26 cellular contexts compared by ENCODE assay signal in the genomic region with DNA sequence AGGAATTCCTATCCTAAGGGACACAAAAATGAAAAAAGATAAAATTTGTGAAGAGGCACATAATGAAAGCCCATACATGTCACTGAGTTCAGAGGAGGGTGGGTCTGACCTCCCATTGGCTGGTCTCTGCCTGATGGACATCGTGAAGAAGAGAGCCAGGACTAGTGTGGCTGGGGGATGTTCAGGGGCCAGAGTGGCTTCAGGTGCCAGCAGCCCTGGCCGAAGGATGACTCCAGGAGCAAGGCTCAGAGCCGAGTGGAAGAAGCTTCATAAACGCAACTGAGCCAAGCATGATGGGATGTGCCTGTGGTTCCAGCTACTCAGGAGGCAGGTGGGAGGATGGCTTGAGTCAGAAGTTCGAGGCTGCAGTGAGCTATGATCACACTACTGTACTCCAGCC. TPM values are rescaled to one million over a fixed set of nuclear protein-coding genes. Genes with fewer than 3 reads are reported as not detected.
DNase-seq lines count a peak whose midpoint lies in the region; ATAC-seq and TF ChIP-seq lines count a peak whose summit lies in the region.
"Had no signal": no experiment of that assay in that cellular context is flagged by ENCODE, and none has a peak within 500 bp of the region (broad histone marks: within the 10 kb centered on the region; RNA-seq: fewer than 3 reads in every experiment).

No MANE protein-coding gene starts in this region.

- H3K9me3 ChIP-seq in Panc1 (ENCODE audit: control insufficient read depth, insufficient read depth, low read depth, low read length) (no peaks in the 10 kb centered on the region), smooth muscle cell (replicated peaks; ENCODE audit: low read depth) (no peaks in the 10 kb centered on the region)
- H3K9me3 ChIP-seq in CD4-positive, alpha-beta T cell (ENCODE audit: control insufficient read depth, low read length), result no peaks in the 10 kb centered on the region
- H3K9me3 ChIP-seq: gastroesophageal sphincter, MG63, transverse colon had no signal

- H3K4me1 ChIP-seq in Panc1 (ENCODE audit: control insufficient read depth, insufficient read depth, low read length) (peaks cover 42% of the 10 kb centered on the region), smooth muscle cell (ENCODE audit: low read depth) (peaks cover 36% of the 10 kb centered on the region)

- intact Hi-C loops in Panc1 (cut with micrococcal nuclease; ENCODE audit: unreplicated experiment), result no loop called here
- intact Hi-C loops in CD4-positive, alpha-beta T cell (cut with DNase I, micrococcal nuclease), result no loop called here

- no peak overlapping the region for H3K9ac ChIP-seq in smooth muscle cell (ENCODE audit: low read depth)

- no peaks in the 10 kb centered on the region for H4K20me1 ChIP-seq in smooth muscle cell (ENCODE audit: low read depth)

- in situ Hi-C loops in Panc1 (cut with HindIII; ENCODE audit: low pct_unique_long_range_greater_than_20kb, low sequenced_read_pairs), result no loop called here

- CTCF ChIA-PET in Panc1 (lab: Charles Lee), result no interaction called here
- CTCF ChIA-PET in CD4-positive, alpha-beta T cell (lab: Charles Lee), result interaction anchor here (0.7 to 1.7 kb wide), 3 partner anchors 33 to 49 kb away, joined by 3 to 6 read pairs (median 3); no protein-coding TSS in a partner anchor

- H3K36me3 ChIP-seq in Panc1 (ENCODE audit: control insufficient read depth, insufficient read depth, low read length) (no peaks in the 10 kb centered on the region), smooth muscle cell (ENCODE audit: low read depth) (no peaks in the 10 kb centered on the region)
- H3K36me3 ChIP-seq: gastroesophageal sphincter, MG63, transverse colon had no signal

- no peak overlapping the region for H3K4me3 ChIP-seq in Panc1 (ENCODE audit: low read depth in 2 of 2, low read length in 2 of 2)
- no peak overlapping the region for H3K4me3 ChIP-seq in smooth muscle cell
- H3K4me3 ChIP-seq: dorsolateral prefrontal cortex, gastroesophageal sphincter, MG63, transverse colon had no signal

- H3K9me3 Mint-ChIP-seq in activated T-cell treated with anti-CD3 and anti-CD28 coated beads, Interleukin-2, amount 50 U/mL, for 24 hours, result peaks cover 2% of the 10 kb centered on the region
- peaks cover 3% of the 10 kb centered on the region in 2 donors for H3K9me3 Mint-ChIP-seq in activated T-cell treated with anti-CD3 and anti-CD28 coated beads, Interleukin-2, amount 50 U/mL, for 72 hours
- H3K9me3 Mint-ChIP-seq in CD4-positive, alpha-beta T cell, result no peaks in the 10 kb centered on the region
- H3K9me3 Mint-ChIP-seq: activated CD4-positive, alpha-beta T cell treated with anti-CD3 and anti-CD28 coated beads, Interleukin-2, amount 10 ng/mL, durations not matched to agents 7 days and 5 days; H9 had no signal

- H3K27me3 ChIP-seq in Panc1 (ENCODE audit: control insufficient read depth, insufficient read depth, low read length) (no peaks in the 10 kb centered on the region), smooth muscle cell (ENCODE audit: low read depth) (no peaks in the 10 kb centered on the region)
- no peaks in the 10 kb centered on the region for H3K27me3 ChIP-seq in CD4-positive, alpha-beta T cell (ENCODE audit: control insufficient read depth, insufficient read depth, low read length)
- H3K27me3 ChIP-seq: dorsolateral prefrontal cortex, gastroesophageal sphincter, MG63 had no signal

- peaks cover 25% of the 10 kb centered on the region for H3K36me3 Mint-ChIP-seq in activated T-cell treated with anti-CD3 and anti-CD28 coated beads, Interleukin-2, amount 50 U/mL, for 24 hours (ENCODE audit: low read depth)
- peaks cover 5 to 6% of the 10 kb centered on the region in 2 donors for H3K36me3 Mint-ChIP-seq in activated T-cell treated with anti-CD3 and anti-CD28 coated beads, Interleukin-2, amount 50 U/mL, for 72 hours (ENCODE audit: insufficient read depth in 2 of 2)
- peaks cover 43% of the 10 kb centered on the region for H3K36me3 Mint-ChIP-seq in CD4-positive, alpha-beta T cell (ENCODE audit: low read depth)

- H3K4me2 ChIP-seq in smooth muscle cell, result no peak overlapping the region

- H3K4me3 Mint-ChIP-seq in activated T-cell treated with anti-CD3 and anti-CD28 coated beads, Interleukin-2, amount 50 U/mL, for 24 hours, result no peak overlapping the region
- H3K4me3 Mint-ChIP-seq in activated T-cell treated with anti-CD3 and anti-CD28 coated beads, Interleukin-2, amount 50 U/mL, for 72 hours, result no peak overlapping the region
- H3K4me3 Mint-ChIP-seq in CD4-positive, alpha-beta T cell, result no peak overlapping the region
- H3K4me3 Mint-ChIP-seq: activated CD4-positive, alpha-beta T cell treated with anti-CD3 and anti-CD28 coated beads, Interleukin-2, amount 10 ng/mL, durations not matched to agents 7 days and 5 days; activated naive CD8-positive, alpha-beta T cell treated with anti-CD3 and anti-CD28 coated beads, Interleukin-2, amount 10 ng/mL, durations not matched to agents 7 days and 5 days; T-helper 1 cell treated with Interleukin-12 subunit alpha and Interleukin-12 subunit beta and Interleukin-4 antibody, amounts not matched to agents 30 μg/mL and 1 μg/mL, for 36 hours had no signal

- DNase-seq in activated T-cell treated with anti-CD3 and anti-CD28 coated beads, Interleukin-2, amount 50 U/mL, for 24 hours, result no peak
- no peak for DNase-seq in activated T-cell treated with anti-CD3 and anti-CD28 coated beads, Interleukin-2, amount 50 U/mL, for 72 hours
- no peak for DNase-seq in Panc1 (ENCODE audit: low read depth, low spot score)
- DNase-seq in cerebellar cortex (ENCODE audit: low spot score), result peak; percentile 48
- no peak for DNase-seq in smooth muscle cell (lab: John Stamatoyannopoulos, UW; ENCODE audit: unreplicated experiment)
- DNase-seq in NCI-H1930 (lab: John Stamatoyannopoulos, UW), result no peak
- DNase-seq in iPS-NIHi7 (ENCODE audit: extremely low spot score), result no peak
- DNase-seq in CD4-positive, alpha-beta T cell, result no peak
- DNase-seq: activated CD4-positive, alpha-beta T cell treated with anti-CD3 and anti-CD28 coated beads, Interleukin-2, amount 10 ng/mL, durations not matched to agents 7 days and 5 days; activated CD8-positive, alpha-beta memory T cell treated with anti-CD3 and anti-CD28 coated beads, Interleukin-2, amount 50 U/mL, for 4 hours; activated effector memory CD4-positive, alpha-beta T cell treated with Interleukin-2 at 50 U/mL for 16 hours; activated naive CD8-positive, alpha-beta T cell treated with anti-CD3 and anti-CD28 coated beads, Interleukin-2, amount 10 ng/mL, durations not matched to agents 7 days and 5 days; central memory CD4-positive, alpha-beta T cell; dorsolateral prefrontal cortex; GDM1; H9; hypothalamus; MG63; NCI-H1417; NCI-H2081 treated with DMSO at 0.1 percent for 48 hours; NCI-H345; NCI-H748 treated with DMSO at 0.1 percent for 48 hours; nucleus accumbens; transverse colon had no signal

- peaks cover 66% of the 10 kb centered on the region for H3K4me1 Mint-ChIP-seq in activated T-cell treated with anti-CD3 and anti-CD28 coated beads, Interleukin-2, amount 50 U/mL, for 24 hours (ENCODE audit: low read depth)
- H3K4me1 Mint-ChIP-seq in activated T-cell treated with anti-CD3 and anti-CD28 coated beads, Interleukin-2, amount 50 U/mL, for 72 hours (ENCODE audit: low read depth), result peaks cover 56% of the 10 kb centered on the region
- H3K4me1 Mint-ChIP-seq in CD4-positive, alpha-beta T cell (ENCODE audit: low read depth), result peaks cover 43% of the 10 kb centered on the region

- POLR2A ChIA-PET in Panc1 (lab: Charles Lee), result no interaction called here
- POLR2A ChIA-PET in CD4-positive, alpha-beta T cell (lab: Charles Lee), result interaction anchor here (0.6 to 3.2 kb wide), 3 partner anchors 24 to 41 kb away, joined by 3 to 12 read pairs (median 4); no protein-coding TSS in a partner anchor

- peaks cover 24% of the 10 kb centered on the region for H3F3A ChIP-seq in smooth muscle cell (ENCODE audit: low read depth)

- H3K27ac Mint-ChIP-seq in activated T-cell treated with anti-CD3 and anti-CD28 coated beads, Interleukin-2, amount 50 U/mL, for 24 hours, result peak overlapping the region; percentile 55
- no peak overlapping the region for H3K27ac Mint-ChIP-seq in activated T-cell treated with anti-CD3 and anti-CD28 coated beads, Interleukin-2, amount 50 U/mL, for 72 hours
- no peak overlapping the region for H3K27ac Mint-ChIP-seq in CD4-positive, alpha-beta T cell
- H3K27ac Mint-ChIP-seq: activated CD4-positive, alpha-beta T cell treated with anti-CD3 and anti-CD28 coated beads, Interleukin-2, amount 10 ng/mL, durations not matched to agents 7 days and 5 days had no signal

- peak overlapping the region; percentile 67 for H3K27ac ChIP-seq in Panc1 (ENCODE audit: low read length)
- H3K27ac ChIP-seq in smooth muscle cell (ENCODE audit: low read depth), result peak overlapping the region; percentile 79
- H3K27ac ChIP-seq in CD4-positive, alpha-beta T cell (ENCODE audit: low read depth, low read length), result no peak overlapping the region
- H3K27ac ChIP-seq: dorsolateral prefrontal cortex, gastroesophageal sphincter had no signal

- 93% methylated on average over 5 of the region's 5 CpGs for WGBS in smooth muscle cell (ENCODE audit: low lambda C conversion rate)

- H3K27me3 Mint-ChIP-seq in activated T-cell treated with anti-CD3 and anti-CD28 coated beads, Interleukin-2, amount 50 U/mL, for 24 hours, result no peaks in the 10 kb centered on the region
- H3K27me3 Mint-ChIP-seq in activated T-cell treated with anti-CD3 and anti-CD28 coated beads, Interleukin-2, amount 50 U/mL, for 72 hours (ENCODE audit: low read depth), result no peaks in the 10 kb centered on the region
- H3K27me3 Mint-ChIP-seq in CD4-positive, alpha-beta T cell, result no peaks in the 10 kb centered on the region
- H3K27me3 Mint-ChIP-seq: activated CD4-positive, alpha-beta T cell treated with anti-CD3 and anti-CD28 coated beads, Interleukin-2, amount 10 ng/mL, durations not matched to agents 7 days and 5 days; activated naive CD8-positive, alpha-beta T cell treated with anti-CD3 and anti-CD28 coated beads, Interleukin-2, amount 10 ng/mL, durations not matched to agents 7 days and 5 days had no signal

- BruUV-seq in Panc1 (replicated peaks; lab: Mats Ljungman, UMichigan), result no TSS peak

- H2AFZ ChIP-seq in smooth muscle cell (ENCODE audit: low read depth), result no peak overlapping the region

- no peaks in the 10 kb centered on the region for H3K79me2 ChIP-seq in smooth muscle cell (ENCODE audit: low read depth)

- TF ChIP-seq CTCF in Panc1 (IDR thresholded peaks at IDR 0.05), result no peak
- no peak for TF ChIP-seq CTCF in smooth muscle cell (IDR thresholded peaks at IDR 0.05; ENCODE audit: borderline replicate concordance, insufficient read depth, poor library complexity, severe bottlenecking)
- TF ChIP-seq CTCF in CD4-positive, alpha-beta T cell (IDR thresholded peaks at IDR 0.05), result no peak

- no peak for ATAC-seq in activated T-cell treated with anti-CD3 and anti-CD28 coated beads, Interleukin-2, amount 50 U/mL, for 72 hours (replicated peaks in 1 of 2)
- ATAC-seq in Panc1, result no peak
- no peak for ATAC-seq in CD4-positive, alpha-beta T cell (ENCODE audit: poor library complexity)
- ATAC-seq: gastroesophageal sphincter had no signal

RNA-seq across cellular contexts. Expression of a gene that starts 56.9 kb away (rescaled TPM):
- 100 to 1,000 TPM; 217 to 230 TPM for total RNA-seq in activated T-cell treated with anti-CD3 and anti-CD28 coated beads, Interleukin-2, amount 50 U/mL, for 72 hours
- total RNA-seq in Panc1 (2021; ENCODE audit: unreplicated experiment) (190 TPM), smooth muscle cell (226 and 269 TPM in 2 replicates)
- polyA plus RNA-seq in Panc1 (2012; ENCODE audit: insufficient read length), result 219 TPM
- polyA plus RNA-seq in smooth muscle cell, result 363 and 366 TPM in 2 replicates
- total RNA-seq in CD4-positive, alpha-beta T cell, result 100 to 1,000 TPM; 143 to 149 TPM
